28 cellular contexts compared by ENCODE assay signal in the genomic region with DNA sequence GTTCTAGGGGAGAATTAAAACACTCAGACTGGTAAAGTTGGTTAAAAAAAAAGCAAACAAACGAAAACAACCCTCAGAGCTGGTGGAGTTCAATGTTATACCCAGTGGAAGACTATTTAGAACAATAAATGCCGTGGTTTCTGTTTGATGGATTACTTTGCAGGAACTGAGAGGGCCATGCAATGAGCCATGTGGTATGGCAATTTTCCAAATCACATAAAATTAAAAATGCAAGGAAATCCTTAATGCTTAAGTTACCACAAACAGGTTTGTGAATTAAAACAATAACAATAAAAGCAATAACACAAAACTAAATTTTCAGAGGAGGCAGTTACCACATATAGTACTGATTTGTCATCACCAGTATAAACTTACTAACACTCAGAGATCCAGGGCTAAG.
A peak's percentile ranks its signal among the peaks of the same experiment; 100 is the strongest.
DNase-seq lines count a peak whose midpoint lies in the region; ATAC-seq, FAIRE-seq and TF ChIP-seq lines count a peak whose summit lies in the region.
"Had no signal": no experiment of that assay in that cellular context is flagged by ENCODE, and none has a peak within 500 bp of the region (broad histone marks: within the 10 kb centered on the region; RNA-seq: fewer than 3 reads in every experiment).

No MANE protein-coding gene starts in this region.

- FAIRE-seq in H54 (lab: Jason Lieb, UNC) (peak; percentile 96), small intestine (lab: Jason Lieb, UNC) (no peak)
- FAIRE-seq: TTC549 had no signal

- CTCF ChIA-PET in A673 (lab: Charles Lee) (no interaction called here), PC-3 (lab: Charles Lee) (interaction anchor here (0.7 kb wide), 1 partner anchor 13 kb away, joined by 3 read pairs; no protein-coding TSS in a partner anchor)
- CTCF ChIA-PET in activated CD4-positive, alpha-beta memory T cell treated with anti-CD3 and anti-CD28 coated beads, Interleukin-2, amount 10 ng/mL, durations not matched to agents 7 days and 5 days (lab: Charles Lee), result no interaction called here

- DNase-seq in A673 (ENCODE audit: low spot score), result peak; percentile 54
- no peak for DNase-seq in H54 (ENCODE audit: insufficient read length, low spot score)
- DNase-seq in PC-3, result peak; percentile 81
- peak; percentile 92 for DNase-seq in fibroblast of villous mesenchyme (ENCODE audit: low read depth)
- DNase-seq in small intestine, result no peak
- no peak for DNase-seq in chondrocyte (ENCODE audit: low spot score)
- DNase-seq in activated CD4-positive, alpha-beta memory T cell treated with anti-CD3 and anti-CD28 coated beads, Interleukin-2, amount 10 ng/mL, durations not matched to agents 7 days and 5 days, result no peak
- DNase-seq: activated CD4-positive, alpha-beta T cell treated with anti-CD3 and anti-CD28 coated beads for 36 hours; activated CD8-positive, alpha-beta memory T cell treated with anti-CD3 and anti-CD28 coated beads, Interleukin-2, amount 10 ng/mL, durations not matched to agents 7 days and 5 days; activated naive CD4-positive, alpha-beta T cell treated with anti-CD3 and anti-CD28 coated beads for 36 hours; activated T-cell treated with anti-CD3 and anti-CD28 coated beads, Interleukin-2, amount 50 U/mL, for 72 hours; amniotic stem cell; endodermal cell; GM23248; heart left ventricle; Kasumi-1; mammary epithelial cell; NCI-H1092; NCI-H187 treated with DMSO at 0.1 percent for 48 hours; NCI-H526 treated with DMSO at 0.1 percent for 48 hours; substantia nigra; upper lobe of left lung had no signal

- BruUV-seq in A673 (replicated peaks; lab: Mats Ljungman, UMichigan), result no TSS peak
- no TSS peak for BruUV-seq in PC-3 (replicated peaks; lab: Mats Ljungman, UMichigan)

- peak overlapping the region; percentile 2; the same call in 1 of the 2 replicates for H2AFZ ChIP-seq in PC-3 (ENCODE audit: low read length)
- H2AFZ ChIP-seq: GM23248 had no signal

- no peaks in the 10 kb centered on the region for H3F3A ChIP-seq in PC-3 (ENCODE audit: low read length, unreplicated experiment)

- no peak for TF ChIP-seq CTCF in A673 (conservative IDR thresholded peaks at IDR 0.05; ENCODE audit: low read depth, low read length)
- no peak for TF ChIP-seq CTCF in PC-3 (conservative IDR thresholded peaks at IDR 0.05; ENCODE audit: low read depth, low read length)
- no peak for TF ChIP-seq CTCF in fibroblast of villous mesenchyme (IDR thresholded peaks at IDR 0.05; ENCODE audit: insufficient read depth, low read depth, low read length)
- TF ChIP-seq CTCF in chondrocyte (IDR thresholded peaks at IDR 0.05), result no peak

- H4K20me1 ChIP-seq in PC-3 (ENCODE audit: low read length), result no peaks in the 10 kb centered on the region
- H4K20me1 ChIP-seq: BLaER1 treated with 17β-estradiol and CSF1 and Interleukin-3, amounts not matched to agents 10 nM and 100 nM had no signal

- peaks cover 5% of the 10 kb centered on the region for H3K4me1 Mint-ChIP-seq in chondrocyte (ENCODE audit: low read depth)
- H3K4me1 Mint-ChIP-seq in activated CD4-positive, alpha-beta memory T cell treated with anti-CD3 and anti-CD28 coated beads, Interleukin-2, amount 10 ng/mL, durations not matched to agents 7 days and 5 days, result peaks cover 27% of the 10 kb centered on the region
- H3K4me1 Mint-ChIP-seq: endodermal cell had no signal

- H3K27me3 ChIP-seq in A673 (replicated peaks; ENCODE audit: insufficient read depth, low read depth, low read length, poor library complexity), result no peaks in the 10 kb centered on the region
- H3K27me3 ChIP-seq in PC-3 (ENCODE audit: low read length), result no peaks in the 10 kb centered on the region
- H3K27me3 ChIP-seq in small intestine (ENCODE audit: control insufficient read depth in 2 of 2, insufficient read depth in 2 of 2, low read length in 2 of 2), result no peaks in the 10 kb centered on the region
- H3K27me3 ChIP-seq: BLaER1 treated with 17β-estradiol and CSF1 and Interleukin-3, amounts not matched to agents 10 nM and 100 nM; heart left ventricle; upper lobe of left lung had no signal

- H3K36me3 Mint-ChIP-seq in chondrocyte (ENCODE audit: low read depth), result peaks cover 7% of the 10 kb centered on the region
- peaks cover 42% of the 10 kb centered on the region for H3K36me3 Mint-ChIP-seq in activated CD4-positive, alpha-beta memory T cell treated with anti-CD3 and anti-CD28 coated beads, Interleukin-2, amount 10 ng/mL, durations not matched to agents 7 days and 5 days (ENCODE audit: low read depth)

- WGBS in small intestine, 3 donors, result 68 to 84% (median 79%) methylated on average over 2 of the region's 2 CpGs

- no peak for TF ChIP-seq POLR2A in H54 (IDR thresholded peaks at IDR 0.05; ENCODE audit: low read depth, low read length)

- H3K9ac ChIP-seq in PC-3 (ENCODE audit: low read length), result no peak overlapping the region
- H3K9ac ChIP-seq: BLaER1 treated with 17β-estradiol and CSF1 and Interleukin-3, amounts not matched to agents 10 nM and 100 nM; GM23248 had no signal

- H3K4me3 Mint-ChIP-seq in chondrocyte (ENCODE audit: unreplicated experiment), result no peak overlapping the region
- no peak overlapping the region for H3K4me3 Mint-ChIP-seq in activated CD4-positive, alpha-beta memory T cell treated with anti-CD3 and anti-CD28 coated beads, Interleukin-2, amount 10 ng/mL, durations not matched to agents 7 days and 5 days
- H3K4me3 Mint-ChIP-seq: activated CD4-positive, alpha-beta T cell treated with anti-CD3 and anti-CD28 coated beads for 36 hours; activated CD8-positive, alpha-beta memory T cell treated with anti-CD3 and anti-CD28 coated beads, Interleukin-2, amount 10 ng/mL, durations not matched to agents 7 days and 5 days; activated naive CD4-positive, alpha-beta T cell treated with anti-CD3 and anti-CD28 coated beads for 36 hours; activated T-cell treated with anti-CD3 and anti-CD28 coated beads, Interleukin-2, amount 50 U/mL, for 72 hours; endodermal cell had no signal

- H3K9me3 Mint-ChIP-seq in chondrocyte (ENCODE audit: low read depth), result peaks cover 22% of the 10 kb centered on the region
- peaks cover 18% of the 10 kb centered on the region for H3K9me3 Mint-ChIP-seq in activated CD4-positive, alpha-beta memory T cell treated with anti-CD3 and anti-CD28 coated beads, Interleukin-2, amount 10 ng/mL, durations not matched to agents 7 days and 5 days

- no peaks in the 10 kb centered on the region for H3K9me2 ChIP-seq in PC-3 (replicated peaks; ENCODE audit: low read length)

- intact Hi-C loops in A673 (cut with micrococcal nuclease; ENCODE audit: unreplicated experiment), result no loop called here
- intact Hi-C loops in PC-3 (cut with micrococcal nuclease), result no loop called here

- H3K27ac ChIP-seq in A673 (ENCODE audit: low read depth, low read length, poor library complexity, severe bottlenecking) (peak overlapping the region; percentile 16), PC-3 (ENCODE audit: low read length) (no peak overlapping the region), small intestine (ENCODE audit: low read depth in 1 of 2, low read length in 1 of 2) (no peak overlapping the region)
- H3K27ac ChIP-seq: BLaER1 treated with 17β-estradiol and CSF1 and Interleukin-3, amounts not matched to agents 10 nM and 100 nM; coronary artery; GM23248; heart left ventricle; RWPE1; upper lobe of left lung had no signal

- POLR2A ChIA-PET in A673 (lab: Charles Lee; ENCODE audit: low non-redundant PET), result no interaction called here
- POLR2A ChIA-PET in PC-3 (lab: Charles Lee; ENCODE audit: unreplicated experiment), result no interaction called here
- POLR2A ChIA-PET in activated CD4-positive, alpha-beta memory T cell treated with anti-CD3 and anti-CD28 coated beads, Interleukin-2, amount 10 ng/mL, durations not matched to agents 7 days and 5 days (lab: Charles Lee), result interaction anchor here (1.6 kb wide), 1 partner anchor 10 kb away, joined by 5 read pairs; no protein-coding TSS in a partner anchor

- H3K4me1 ChIP-seq in A673 (ENCODE audit: insufficient read depth, low read length, poor library complexity, severe bottlenecking) (peaks cover 17% of the 10 kb centered on the region), PC-3 (ENCODE audit: insufficient read depth, low read length) (peaks cover 8% of the 10 kb centered on the region), small intestine (ENCODE audit: control insufficient read depth in 2 of 2, insufficient read depth in 1 of 2, low read depth in 1 of 2, low read length in 1 of 2) (no peaks in the 10 kb centered on the region)

- H3K27me3 Mint-ChIP-seq in chondrocyte (ENCODE audit: low read depth), result no peaks in the 10 kb centered on the region
- no peaks in the 10 kb centered on the region for H3K27me3 Mint-ChIP-seq in activated CD4-positive, alpha-beta memory T cell treated with anti-CD3 and anti-CD28 coated beads, Interleukin-2, amount 10 ng/mL, durations not matched to agents 7 days and 5 days
- H3K27me3 Mint-ChIP-seq: activated CD4-positive, alpha-beta T cell treated with anti-CD3 and anti-CD28 coated beads for 36 hours; activated CD8-positive, alpha-beta memory T cell treated with anti-CD3 and anti-CD28 coated beads, Interleukin-2, amount 10 ng/mL, durations not matched to agents 7 days and 5 days; progenitor cell of endocrine pancreas had no signal

- peak; percentile 89 for ATAC-seq in PC-3
- no peak for ATAC-seq in GM21717 (IDR thresholded peaks at IDR 0.05; ENCODE audit: unreplicated experiment)
- ATAC-seq: activated CD4-positive, alpha-beta T cell treated with anti-CD3 and anti-CD28 coated beads for 36 hours; activated CD8-positive, alpha-beta memory T cell treated with anti-CD3 and anti-CD28 coated beads, Interleukin-2, amount 10 ng/mL, durations not matched to agents 7 days and 5 days; activated T-cell treated with anti-CD3 and anti-CD28 coated beads, Interleukin-2, amount 50 U/mL, for 72 hours; heart left ventricle had no signal

- H3K9me3 ChIP-seq in A673 (ENCODE audit: low read depth, low read length, poor library complexity, severe bottlenecking), result peaks cover 19% of the 10 kb centered on the region
- peaks cover 10% of the 10 kb centered on the region; the same call in 1 of the 2 replicates for H3K9me3 ChIP-seq in PC-3 (ENCODE audit: low read length)
- H3K9me3 ChIP-seq in small intestine (ENCODE audit: control insufficient read depth, low read depth), result no peaks in the 10 kb centered on the region

- H3K36me3 ChIP-seq in A673 (ENCODE audit: insufficient read depth, low read length, poor library complexity, severe bottlenecking), result no peaks in the 10 kb centered on the region
- peaks cover 4% of the 10 kb centered on the region; the same call in 1 of the 2 replicates for H3K36me3 ChIP-seq in PC-3 (ENCODE audit: low read depth, low read length)
- no peaks in the 10 kb centered on the region for H3K36me3 ChIP-seq in small intestine (ENCODE audit: control insufficient read depth in 2 of 2, insufficient read depth in 2 of 2, low read length in 2 of 2)
- H3K36me3 ChIP-seq: BLaER1 treated with 17β-estradiol and CSF1 and Interleukin-3, amounts not matched to agents 10 nM and 100 nM; heart left ventricle; upper lobe of left lung had no signal

- peak overlapping the region; percentile 2; the same call in 1 of the 2 replicates for H3K4me2 ChIP-seq in PC-3 (ENCODE audit: low read length)

- no peaks in the 10 kb centered on the region for H3K79me2 ChIP-seq in PC-3 (ENCODE audit: low read length)

- H3K4me3 ChIP-seq in A673 (ENCODE audit: low read depth, low read length, poor library complexity, severe bottlenecking), result no peak overlapping the region
- no peak overlapping the region for H3K4me3 ChIP-seq in PC-3 (ENCODE audit: low read length)
- H3K4me3 ChIP-seq in fibroblast of villous mesenchyme (ENCODE audit: low read depth, low read length), result no peak overlapping the region
- H3K4me3 ChIP-seq in small intestine (ENCODE audit: low read depth in 1 of 2, low read length in 2 of 2), result no peak overlapping the region
- H3K4me3 ChIP-seq: BLaER1 treated with 17β-estradiol and CSF1 and Interleukin-3, amounts not matched to agents 10 nM and 100 nM; coronary artery; GM23248; heart left ventricle; upper lobe of left lung had no signal

- no peak overlapping the region for H3K27ac Mint-ChIP-seq in chondrocyte (ENCODE audit: unreplicated experiment)
- H3K27ac Mint-ChIP-seq in activated CD4-positive, alpha-beta memory T cell treated with anti-CD3 and anti-CD28 coated beads, Interleukin-2, amount 10 ng/mL, durations not matched to agents 7 days and 5 days, result no peak overlapping the region
- H3K27ac Mint-ChIP-seq: activated CD4-positive, alpha-beta T cell treated with anti-CD3 and anti-CD28 coated beads for 36 hours; activated CD8-positive, alpha-beta memory T cell treated with anti-CD3 and anti-CD28 coated beads, Interleukin-2, amount 10 ng/mL, durations not matched to agents 7 days and 5 days; activated naive CD4-positive, alpha-beta T cell treated with anti-CD3 and anti-CD28 coated beads for 36 hours; activated T-cell treated with anti-CD3 and anti-CD28 coated beads, Interleukin-2, amount 50 U/mL, for 72 hours; endodermal cell; progenitor cell of endocrine pancreas had no signal

Comparison
In these comparisons a context has a peak if more than half of its experiments do, and no peak if none do; other contexts are left out.
1. DNase-seq: peak in A673 (single experiment), PC-3 (single experiment) and fibroblast of villous mesenchyme (single experiment); none in H54 (single experiment), small intestine (single experiment), chondrocyte (single experiment) and activated CD4-positive, alpha-beta memory T cell treated with anti-CD3 and anti-CD28 coated beads, Interleukin-2, amount 10 ng/mL, durations not matched to agents 7 days and 5 days (single experiment).